ENCODE assay signal across 17 cellular contexts in the genomic region with DNA sequence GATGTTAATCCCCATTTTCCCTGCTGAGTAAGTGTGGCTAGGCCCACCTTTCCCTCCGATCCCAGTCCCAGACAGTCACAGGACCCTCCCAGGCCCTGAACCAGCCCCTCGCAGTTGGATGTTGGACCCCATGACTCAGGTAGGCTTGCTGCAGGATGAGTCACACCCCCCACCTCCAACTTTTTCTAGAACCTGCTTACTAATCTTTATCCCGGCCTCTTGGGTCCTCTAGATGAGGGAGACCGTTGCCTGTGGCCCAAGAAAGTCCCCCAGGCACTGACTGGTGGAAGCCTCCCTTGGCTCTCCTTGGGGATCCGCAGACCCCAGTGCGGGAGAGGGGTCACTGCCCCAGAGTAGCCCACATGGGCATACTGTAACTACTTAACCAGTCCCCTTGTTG.
DNase-seq lines count a peak whose midpoint lies in the region; ATAC-seq and TF ChIP-seq lines count a peak whose summit lies in the region.
"Had no signal": no experiment of that assay in that cellular context is flagged by ENCODE, and none has a peak within 500 bp of the region (broad histone marks: within the 10 kb centered on the region; RNA-seq: fewer than 3 reads in every experiment).

No MANE protein-coding gene starts in this region.

- H4K20me1 ChIP-seq in GM23248 (ENCODE audit: insufficient read depth), result no peaks in the 10 kb centered on the region

- ATAC-seq in natural killer cell treated with Interleukin-12 subunit alpha and Interleukin-12 subunit beta and Interleukin-15 and Interleukin-18, amount 100 ng/mL, for 72 hours, result no peak
- ATAC-seq in HG03025 (IDR thresholded peaks at IDR 0.05; ENCODE audit: low FRiP score, unreplicated experiment), result no peak
- ATAC-seq: PC-3 had no signal

- H3K9me3 Mint-ChIP-seq in activated CD4-positive, alpha-beta T cell treated with anti-CD3 and anti-CD28 coated beads, Interleukin-2, amount 10 ng/mL, durations not matched to agents 7 days and 5 days, result no peaks in the 10 kb centered on the region
- H3K9me3 Mint-ChIP-seq in natural killer cell treated with Interleukin-12 subunit alpha and Interleukin-12 subunit beta and Interleukin-15 and Interleukin-18, amount 100 ng/mL, for 72 hours, result no peaks in the 10 kb centered on the region
- H3K9me3 Mint-ChIP-seq: CD4-positive, CD25-positive, alpha-beta regulatory T cell; IgD-negative memory B cell had no signal

- no peak overlapping the region for H2AFZ ChIP-seq in GM23248

- no peak overlapping the region for H3K27ac ChIP-seq in GM23248
- H3K27ac ChIP-seq: vagina had no signal

- H3K4me3 Mint-ChIP-seq in activated CD4-positive, alpha-beta T cell treated with anti-CD3 and anti-CD28 coated beads, Interleukin-2, amount 10 ng/mL, durations not matched to agents 7 days and 5 days, result no peak overlapping the region
- H3K4me3 Mint-ChIP-seq in natural killer cell treated with Interleukin-12 subunit alpha and Interleukin-12 subunit beta and Interleukin-15 and Interleukin-18, amount 100 ng/mL, for 72 hours, result no peak overlapping the region
- H3K4me3 Mint-ChIP-seq: CD4-positive, CD25-positive, alpha-beta regulatory T cell; IgD-negative memory B cell had no signal

- CTCF ChIA-PET in activated CD4-positive, alpha-beta T cell treated with anti-CD3 and anti-CD28 coated beads, Interleukin-2, amount 10 ng/mL, durations not matched to agents 7 days and 5 days (lab: Charles Lee), result interaction anchor here (1.5 kb wide), 1 partner anchor 8 kb away, joined by 3 read pairs; no protein-coding TSS in a partner anchor

- 82 to 96% methylated on average over 6 of the region's 6 CpGs for WGBS in GM23248 (ENCODE audit: low coverage in 1 of 2, low lambda C conversion rate in 2 of 2, missing lambda C conversion rate in 2 of 2), 2 experiments

- no peaks in the 10 kb centered on the region for H3K4me1 ChIP-seq in GM23248 (ENCODE audit: insufficient read depth)

- peak overlapping the region; percentile 13 for H3K27ac Mint-ChIP-seq in activated CD4-positive, alpha-beta T cell treated with anti-CD3 and anti-CD28 coated beads, Interleukin-2, amount 10 ng/mL, durations not matched to agents 7 days and 5 days
- peak overlapping the region; percentile 25 to 79 for H3K27ac Mint-ChIP-seq in natural killer cell treated with Interleukin-12 subunit alpha and Interleukin-12 subunit beta and Interleukin-15 and Interleukin-18, amount 100 ng/mL, for 72 hours

- no peak for TF ChIP-seq CTCF in astrocyte of the spinal cord (IDR thresholded peaks at IDR 0.05; ENCODE audit: low read depth, low read length)

- peaks cover 45% of the 10 kb centered on the region for H3K4me1 Mint-ChIP-seq in activated CD4-positive, alpha-beta T cell treated with anti-CD3 and anti-CD28 coated beads, Interleukin-2, amount 10 ng/mL, durations not matched to agents 7 days and 5 days
- H3K4me1 Mint-ChIP-seq in natural killer cell treated with Interleukin-12 subunit alpha and Interleukin-12 subunit beta and Interleukin-15 and Interleukin-18, amount 100 ng/mL, for 72 hours (ENCODE audit: low read depth in 2 of 2), result peaks cover 53 to 56% of the 10 kb centered on the region in 2 donors

- no peaks in the 10 kb centered on the region for H3K9me3 ChIP-seq in GM23248 (ENCODE audit: low read depth)
- H3K9me3 ChIP-seq: psoas muscle, vagina had no signal

- POLR2A ChIA-PET in activated CD4-positive, alpha-beta T cell treated with anti-CD3 and anti-CD28 coated beads, Interleukin-2, amount 10 ng/mL, durations not matched to agents 7 days and 5 days (lab: Charles Lee), result no interaction called here

- DNase-seq in activated CD4-positive, alpha-beta T cell treated with anti-CD3 and anti-CD28 coated beads, Interleukin-2, amount 10 ng/mL, durations not matched to agents 7 days and 5 days, result no peak
- DNase-seq in activated CD4-positive, alpha-beta T cell treated with anti-CD3 and anti-CD28 coated beads, Interleukin-2, amount 50 U/mL, for 48 hours, result no peak
- DNase-seq in GM23248 (peak; percentile 40), astrocyte of the spinal cord (ENCODE audit: low read depth, low spot score) (peak; percentile 54), RKO (ENCODE audit: low spot score) (no peak), NCI-H2107 treated with DMSO at 0.1 percent for 48 hours (lab: John Stamatoyannopoulos, UW; ENCODE audit: unreplicated experiment) (no peak)
- DNase-seq in natural killer cell treated with Interleukin-12 subunit alpha and Interleukin-12 subunit beta and Interleukin-15 and Interleukin-18, amount 100 ng/mL, for 72 hours (ENCODE audit: low spot score), result no peak
- DNase-seq: activated CD8-positive, alpha-beta memory T cell treated with anti-CD3 and anti-CD28 coated beads, Interleukin-2, amount 50 U/mL, for 4 hours; CD4-positive, CD25-positive, alpha-beta regulatory T cell; DMS79 treated with DMSO at 0.1 percent for 48 hours; NCI-H2081; NCI-H526; PC-3; psoas muscle had no signal

- H3K4me3 ChIP-seq in GM23248 (no peak overlapping the region), astrocyte of the spinal cord (ENCODE audit: low read depth, low read length) (no peak overlapping the region)
- H3K4me3 ChIP-seq: psoas muscle, vagina had no signal

- in situ Hi-C loops in GM23248 (cut with MboI) (no loop called here), astrocyte of the spinal cord (cut with HindIII; ENCODE audit: low sequenced_read_pairs) (no loop called here)

- H3K36me3 ChIP-seq in GM23248 (ENCODE audit: low read depth), result peaks cover 7% of the 10 kb centered on the region; the same call in 1 of the 2 replicates
- H3K36me3 ChIP-seq: vagina had no signal

- H3K79me2 ChIP-seq in GM23248 (ENCODE audit: insufficient read depth), result 0 out of 2 replicates have a peak, but pooled peaks cover 8% of the 10 kb centered on the region

- H3K4me2 ChIP-seq in GM23248 (ENCODE audit: unreplicated experiment), result no peak overlapping the region

- no peak overlapping the region for H3K9ac ChIP-seq in GM23248

- no peaks in the 10 kb centered on the region for H3K9me2 ChIP-seq in GM23248 (ENCODE audit: insufficient read depth)

- H3K27me3 Mint-ChIP-seq in activated CD4-positive, alpha-beta T cell treated with anti-CD3 and anti-CD28 coated beads, Interleukin-2, amount 10 ng/mL, durations not matched to agents 7 days and 5 days, result no peaks in the 10 kb centered on the region
- no peaks in the 10 kb centered on the region for H3K27me3 Mint-ChIP-seq in natural killer cell treated with Interleukin-12 subunit alpha and Interleukin-12 subunit beta and Interleukin-15 and Interleukin-18, amount 100 ng/mL, for 72 hours
- H3K27me3 Mint-ChIP-seq: CD4-positive, CD25-positive, alpha-beta regulatory T cell; IgD-negative memory B cell had no signal

- no peaks in the 10 kb centered on the region for H3K36me3 Mint-ChIP-seq in activated CD4-positive, alpha-beta T cell treated with anti-CD3 and anti-CD28 coated beads, Interleukin-2, amount 10 ng/mL, durations not matched to agents 7 days and 5 days (ENCODE audit: low read depth)
- no peaks in the 10 kb centered on the region for H3K36me3 Mint-ChIP-seq in natural killer cell treated with Interleukin-12 subunit alpha and Interleukin-12 subunit beta and Interleukin-15 and Interleukin-18, amount 100 ng/mL, for 72 hours
- H3K36me3 Mint-ChIP-seq: CD4-positive, CD25-positive, alpha-beta regulatory T cell had no signal

- 0 out of 2 replicates have a peak, but pooled peaks cover 3% of the 10 kb centered on the region for H3F3A ChIP-seq in GM23248 (ENCODE audit: insufficient read depth)

- no peaks in the 10 kb centered on the region for H3K27me3 ChIP-seq in GM23248 (replicated peaks; ENCODE audit: insufficient read depth)
- H3K27me3 ChIP-seq: vagina had no signal

Comparison
In these comparisons a context has a peak if more than half of its experiments do, and no peak if none do; other contexts are left out.
1. DNase-seq: peak in GM23248 (single experiment) and astrocyte of the spinal cord (single experiment); none in activated CD4-positive, alpha-beta T cell treated with anti-CD3 and anti-CD28 coated beads, Interleukin-2, amount 10 ng/mL, durations not matched to agents 7 days and 5 days (single experiment), activated CD4-positive, alpha-beta T cell treated with anti-CD3 and anti-CD28 coated beads, Interleukin-2, amount 50 U/mL, for 48 hours (0 of 2), natural killer cell treated with Interleukin-12 subunit alpha and Interleukin-12 subunit beta and Interleukin-15 and Interleukin-18, amount 100 ng/mL, for 72 hours (single experiment), RKO (single experiment) and NCI-H2107 treated with DMSO at 0.1 percent for 48 hours (single experiment).